In the genomic region with DNA sequence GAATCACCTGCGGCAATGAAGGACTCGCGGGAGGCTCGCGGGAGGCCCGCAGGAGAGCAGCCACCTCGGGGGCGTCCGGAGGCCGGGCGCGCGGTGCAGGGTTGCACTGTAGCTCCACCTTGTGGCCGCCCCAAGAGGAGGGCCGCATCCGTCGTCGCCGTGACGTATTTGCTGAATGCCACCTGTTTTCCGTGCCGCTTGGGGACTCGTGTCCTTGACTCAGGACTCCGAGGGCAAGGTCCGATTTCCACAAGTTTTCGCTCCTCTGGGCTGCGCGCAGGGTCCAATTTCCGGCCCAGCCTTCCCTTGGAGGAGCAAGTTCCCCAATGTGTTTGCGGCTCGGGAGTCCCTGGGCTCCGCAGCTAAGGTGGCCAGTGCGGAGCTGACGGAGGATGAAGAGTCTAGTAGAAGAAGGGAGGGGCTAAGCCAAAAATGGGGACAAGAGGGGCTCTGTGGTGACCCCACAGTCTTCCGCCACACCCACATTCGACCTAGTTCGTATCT, we compare ENCODE assay signal across 8 cellular contexts. TPM values are rescaled to one million over a fixed set of nuclear protein-coding genes. Genes with fewer than 3 reads are reported as not detected.
A peak's percentile ranks its signal among the peaks of the same experiment; 100 is the strongest.
DNase-seq lines count a peak whose midpoint lies in the region; ATAC-seq, FAIRE-seq and TF ChIP-seq lines count a peak whose summit lies in the region.

No MANE protein-coding gene starts in this region.

- H3K4me1 ChIP-seq in BLaER1 = peaks cover 32% of the 10 kb centered on the region
- H3K4me1 ChIP-seq in endothelial cell of umbilical vein (ENCODE audit: control insufficient read depth, extremely low read depth, insufficient read depth, low read length) = peaks cover 9% of the 10 kb centered on the region
- peaks cover 6 to 9% of the 10 kb centered on the region in 2 donors for H3K4me1 ChIP-seq in mucosa of rectum (ENCODE audit: control insufficient read depth in 2 of 2, insufficient read depth in 2 of 2, low read length in 2 of 2)

- H3K9me3 ChIP-seq in BLaER1 = no peaks in the 10 kb centered on the region
- H3K9me3 ChIP-seq in endothelial cell of umbilical vein (replicated peaks; ENCODE audit: control insufficient read depth, insufficient read depth, low read length) = no peaks in the 10 kb centered on the region
- H3K9me3 ChIP-seq in mucosa of rectum (ENCODE audit: control insufficient read depth in 2 of 2, low read length in 2 of 2) = no peaks in the 10 kb centered on the region

- dilution Hi-C loops in endothelial cell of umbilical vein (cut with MboI; ENCODE audit: extremely low pct_ligation_motif_present, low sequenced_read_pairs) = no loop called here

- H3K27me3 ChIP-seq in BLaER1 (peaks cover 72% of the 10 kb centered on the region), endothelial cell of umbilical vein (ENCODE audit: control insufficient read depth in 2 of 2, insufficient read depth in 2 of 2, low read length in 2 of 2) (no peaks in the 10 kb centered on the region), mucosa of rectum (ENCODE audit: control insufficient read depth in 2 of 2, insufficient read depth in 2 of 2, low read length in 2 of 2) (peaks cover 0 to 3% of the 10 kb centered on the region in 2 donors)

- H3K36me3 ChIP-seq in BLaER1 (no peaks in the 10 kb centered on the region), endothelial cell of umbilical vein (ENCODE audit: control insufficient read depth in 2 of 2, extremely low read depth in 1 of 2, insufficient read depth in 2 of 2, low read length in 2 of 2) (no peaks in the 10 kb centered on the region), mucosa of rectum (ENCODE audit: control insufficient read depth in 2 of 2, insufficient read depth in 2 of 2, low read length in 2 of 2) (no peaks in the 10 kb centered on the region)

- TF ChIP-seq POLR2A in endothelial cell of umbilical vein (IDR thresholded peaks at IDR 0.05; ENCODE audit: low read depth, low read length) = no peak

- no peaks in the 10 kb centered on the region for H4K20me1 ChIP-seq in BLaER1
- H4K20me1 ChIP-seq in endothelial cell of umbilical vein (replicated peaks; ENCODE audit: control insufficient read depth, extremely low read depth, insufficient read depth, low read length) = no peaks in the 10 kb centered on the region

- H3K4me2 ChIP-seq in BLaER1 = peak overlapping the region; percentile 78
- peak overlapping the region; percentile 41 for H3K4me2 ChIP-seq in endothelial cell of umbilical vein (ENCODE audit: insufficient read depth, low read length)

- intact Hi-C loops in endothelial cell of umbilical vein (cut with micrococcal nuclease) = loop anchor here (1.0 kb wide), 1 partner anchor 301 kb away; a partner anchor contains a TSS

- FAIRE-seq in GM19239 (lab: Jason Lieb, UNC) (peak; percentile 98), endothelial cell of umbilical vein (lab: Jason Lieb, UNC) (peak; percentile 72)

- H3K4me3 ChIP-seq in BLaER1 (peak overlapping the region; percentile 70), endothelial cell of umbilical vein (replicated peaks in 1 of 3; ENCODE audit: insufficient read depth in 1 of 3, low read depth in 1 of 3, low read length in 3 of 3) (peak overlapping the region; percentile 39 to 86 (median 52)), mucosa of rectum (ENCODE audit: low read length in 2 of 2) (peak overlapping the region; percentile 67 to 90)

- peak; percentile 60 to 81 for TF ChIP-seq CTCF in endothelial cell of umbilical vein (IDR thresholded peaks at IDR 0.05; ENCODE audit: extremely low read depth in 1 of 2, insufficient read depth in 1 of 2, low read depth in 1 of 2, low read length in 2 of 2)

- no peaks in the 10 kb centered on the region for H3K79me2 ChIP-seq in endothelial cell of umbilical vein (ENCODE audit: control insufficient read depth, insufficient read depth, low read length)

- H3K9ac ChIP-seq in BLaER1 = peak overlapping the region; percentile 73
- H3K9ac ChIP-seq in endothelial cell of umbilical vein (replicated peaks; ENCODE audit: extremely low read depth, insufficient read depth, low read length) = peak overlapping the region; percentile 79
- H3K9ac ChIP-seq in mucosa of rectum (ENCODE audit: low read depth in 1 of 2, low read length in 2 of 2) = peak overlapping the region; percentile 77 to 83

- peak; percentile 53 for DNase-seq in GM19239 (ENCODE audit: insufficient read length, low spot score)
- DNase-seq in NOMO-1 (lab: John Stamatoyannopoulos, UW; ENCODE audit: unreplicated experiment in 2 of 2) = peak; percentile 52 to 61
- peak; percentile 20 for DNase-seq in activated CD8-positive, alpha-beta memory T cell treated with anti-CD3 and anti-CD28 coated beads, Interleukin-2, amount 50 U/mL, for 24 hours (ENCODE audit: extremely low read depth)
- peak; percentile 49 for DNase-seq in endothelial cell of umbilical vein (ENCODE audit: low read depth, low spot score)
- peak; percentile 48 to 62 for DNase-seq in stimulated activated CD8-positive, alpha-beta memory T cell treated with anti-CD3 and anti-CD28 coated beads, Interleukin-7, amount 100 ng/mL, for 4 hours (ENCODE audit: low read depth in 2 of 2)

- H3K9me1 ChIP-seq in endothelial cell of umbilical vein (replicated peaks; ENCODE audit: control insufficient read depth, extremely low read depth, insufficient read depth, low read length) = no peaks in the 10 kb centered on the region

- H3K27ac ChIP-seq in BLaER1 (peak overlapping the region; percentile 64; the same call in 1 of the 2 replicates), endothelial cell of umbilical vein (ENCODE audit: insufficient read depth, low read depth, low read length) (peak overlapping the region; percentile 67), mucosa of rectum (ENCODE audit: low read depth in 2 of 2, low read length in 2 of 2) (peak overlapping the region; percentile 80 to 84)

- peak; percentile 76 for ATAC-seq in HG03439 (IDR thresholded peaks at IDR 0.05; ENCODE audit: unreplicated experiment)

- POLR2A ChIA-PET in endothelial cell of umbilical vein (lab: Charles Lee) = no interaction called here

- H2AFZ ChIP-seq in endothelial cell of umbilical vein (ENCODE audit: low read depth, low read length) = peak overlapping the region; percentile 95

- BruUV-seq in endothelial cell of umbilical vein (replicated peaks; lab: Mats Ljungman, UMichigan) = TSS peak; percentile 40

- CTCF ChIA-PET in endothelial cell of umbilical vein (lab: Charles Lee) = interaction anchor here (0.6 to 2.3 kb wide), 13 partner anchors 9 to 301 kb away, joined by 3 to 15 read pairs (median 4); a partner anchor contains a TSS

TF ChIP-seq in endothelial cell of umbilical vein, 7 proteins besides CTCF, POLR2A, EP300 and RAD21:
- TF ChIP-seq MYC (IDR thresholded peaks at IDR 0.05; ENCODE audit: low read depth, low read length) (no peak), GATA2 (IDR thresholded peaks at IDR 0.05; ENCODE audit: insufficient read depth, insufficient read length, low read depth, low read length) (no peak), EZH2 (IDR thresholded peaks at IDR 0.05; ENCODE audit: borderline replicate concordance, low read depth, low read length, severe bottlenecking) (no peak), JUN (IDR thresholded peaks at IDR 0.05; ENCODE audit: borderline replicate concordance, insufficient read depth, insufficient read length, low read depth) (no peak), FOS (IDR thresholded peaks at IDR 0.05; ENCODE audit: borderline replicate concordance, insufficient read depth, low read length) (no peak), POLR2AphosphoS5 (IDR thresholded peaks at IDR 0.05; ENCODE audit: insufficient read depth, low read depth, low read length) (no peak)
- TF ChIP-seq, protein P1, sequence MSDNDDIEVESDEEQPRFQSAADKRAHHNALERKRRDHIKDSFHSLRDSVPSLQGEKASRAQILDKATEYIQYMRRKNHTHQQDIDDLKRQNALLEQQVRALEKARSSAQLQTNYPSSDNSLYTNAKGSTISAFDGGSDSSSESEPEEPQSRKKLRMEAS (IDR thresholded peaks at IDR 0.05; ENCODE audit: insufficient read depth, insufficient read length) = no peak

RNA-seq across cellular contexts. Expression of a gene that starts 10.7 kb away (rescaled TPM):
- 2.4 and 3.2 TPM in 2 replicates for total RNA-seq in endothelial cell of umbilical vein
- 0.89 and 1.2 TPM in 2 replicates for polyA plus RNA-seq in endothelial cell of umbilical vein
- 1.2 and 1.3 TPM in 2 replicates for polyA plus RNA-seq in endothelial cell of umbilical vein (2011; cell fraction: cytosol; rRNA removed)
- polyA plus RNA-seq in endothelial cell of umbilical vein (2011; cell fraction: nucleus; rRNA removed) = 3.1 and 3.5 TPM in 2 replicates
- 2.8 and 3.2 TPM in 2 replicates for polyA plus RNA-seq in endothelial cell of umbilical vein (2012)
- polyA minus RNA-seq in endothelial cell of umbilical vein = 2.7 and 3.4 TPM in 2 replicates
- 23.8 TPM for polyA minus RNA-seq in endothelial cell of umbilical vein (2011; cell fraction: cytosol; rRNA and poly(A)+ RNA removed)
- 1.1 TPM in 2 replicates for polyA minus RNA-seq in endothelial cell of umbilical vein (2011; cell fraction: nucleus; rRNA and poly(A)+ RNA removed)

RNA-seq across cellular contexts. Expression of a gene that starts 10.8 kb away (rescaled TPM):
- 0.29 and 0.35 TPM in 2 replicates for total RNA-seq in endothelial cell of umbilical vein
- 0.08 and 0.11 TPM in 2 replicates for polyA plus RNA-seq in endothelial cell of umbilical vein
- 0.03 TPM in 1 of 2 replicates, not detected in the other for polyA plus RNA-seq in endothelial cell of umbilical vein (2011; cell fraction: cytosol; rRNA removed)
- 0.59 and 0.63 TPM in 2 replicates for polyA plus RNA-seq in endothelial cell of umbilical vein (2011; cell fraction: nucleus; rRNA removed)
- polyA plus RNA-seq in endothelial cell of umbilical vein (2012) = not detected in 2 replicates
- not detected in 2 replicates for polyA minus RNA-seq in endothelial cell of umbilical vein
- polyA minus RNA-seq in endothelial cell of umbilical vein (2011; cell fraction: cytosol; rRNA and poly(A)+ RNA removed) = not detected
- 1.0 and 1.5 TPM in 2 replicates for polyA minus RNA-seq in endothelial cell of umbilical vein (2011; cell fraction: nucleus; rRNA and poly(A)+ RNA removed)

Comparison
In these comparisons a context has a peak if more than half of its experiments do, and no peak if none do; other contexts are left out.
1. Peak in every context shown above with its lines: DNase-seq, ATAC-seq, H3K4me3 ChIP-seq and H3K27ac ChIP-seq.